ENCODE assay signal across 18 cellular contexts in genomic region chr15:51580385-51580784, GRCh38.
"Had no signal": no experiment of that assay in that cellular context is flagged by ENCODE, and none has a peak within 500 bp of the region (broad histone marks: within the 10 kb centered on the region; RNA-seq: fewer than 3 reads in every experiment).

No MANE protein-coding gene starts in this region.

- H3K27ac ChIP-seq: ascending aorta, breast epithelium, epithelial cell of prostate, sigmoid colon, tibial artery, vagina had no signal

- H3K36me3 ChIP-seq: ascending aorta, breast epithelium, heart left ventricle, sigmoid colon, tibial artery, vagina had no signal

- H3K4me1 Mint-ChIP-seq: immature natural killer cell had no signal

- H3K4me3 Mint-ChIP-seq: activated naive CD4-positive, alpha-beta T cell treated with anti-CD3 and anti-CD28 coated beads for 36 hours; effector memory CD8-positive, alpha-beta T cell; immature natural killer cell; nephron progenitor cell; T-helper 2 cell treated with Interferon-gamma antibody and Interleukin-4, amounts not matched to agents 5 μg/mL and 100 μg/mL, for 36 hours had no signal

- H3K27ac Mint-ChIP-seq: activated naive CD4-positive, alpha-beta T cell treated with anti-CD3 and anti-CD28 coated beads for 36 hours; activated T-helper 2 cell treated with anti-CD3 and anti-CD28 coated beads, Interferon-gamma antibody, Interleukin-2, Interleukin-4, amounts not matched to agents 10 μg/mL and 5 μg/mL and 100 μg/mL, durations not matched to agents 14 hours and 24 hours and 36 hours; effector memory CD8-positive, alpha-beta T cell; immature natural killer cell; nephron progenitor cell; T-helper 2 cell treated with Interferon-gamma antibody and Interleukin-4, amounts not matched to agents 5 μg/mL and 100 μg/mL, for 36 hours had no signal

- H3K9me3 ChIP-seq: sigmoid colon, vagina had no signal

- H3K9me3 Mint-ChIP-seq: activated T-helper 2 cell treated with anti-CD3 and anti-CD28 coated beads, Interferon-gamma antibody, Interleukin-2, Interleukin-4, amounts not matched to agents 10 μg/mL and 5 μg/mL and 100 μg/mL, durations not matched to agents 14 hours and 24 hours and 36 hours; effector memory CD8-positive, alpha-beta T cell had no signal

- DNase-seq: activated CD4-positive, alpha-beta T cell treated with anti-CD3 and anti-CD28 coated beads, Interleukin-2, amount 50 U/mL, for 48 hours; activated naive CD4-positive, alpha-beta T cell treated with anti-CD3 and anti-CD28 coated beads for 36 hours; cerebellar nuclear complex; effector memory CD8-positive, alpha-beta T cell; foreskin melanocyte; heart left ventricle; immature natural killer cell; nephron progenitor cell; sigmoid colon; stimulated activated CD4-positive, alpha-beta T cell treated with anti-CD3 and anti-CD28 coated beads, Interleukin-12 subunit alpha, Interleukin-12 subunit beta, amount 100 ng/mL, for 4 hours; stimulated activated CD4-positive, alpha-beta T cell treated with anti-CD3 and anti-CD28 coated beads, Interleukin-2, amount 100 ng/mL, for 24 hours; tibial artery had no signal

- H3K27me3 Mint-ChIP-seq: effector memory CD8-positive, alpha-beta T cell had no signal

- H3K4me3 ChIP-seq: ascending aorta, breast epithelium, heart left ventricle, sigmoid colon, tibial artery, vagina had no signal

- ATAC-seq: effector memory CD8-positive, alpha-beta T cell; heart left ventricle had no signal

- H3K27me3 ChIP-seq: ascending aorta, breast epithelium, heart left ventricle, sigmoid colon, tibial artery, vagina had no signal
